ENCODE assay signal across 22 cellular contexts in genomic region chr1:205538211-205538840, GRCh38. TPM values are rescaled to one million over a fixed set of nuclear protein-coding genes. Genes with fewer than 3 reads are reported as not detected.
DNase-seq lines count a peak whose midpoint lies in the region; ATAC-seq and TF ChIP-seq lines count a peak whose summit lies in the region.
"Had no signal": no experiment of that assay in that cellular context is flagged by ENCODE, and none has a peak within 500 bp of the region (broad histone marks: within the 10 kb centered on the region; RNA-seq: fewer than 3 reads in every experiment).

No MANE protein-coding gene starts in this region.

- no peak overlapping the region for H3K4me3 Mint-ChIP-seq in natural killer cell
- H3K4me3 Mint-ChIP-seq: activated naive CD8-positive, alpha-beta T cell treated with anti-CD3 and anti-CD28 coated beads, Interleukin-2, amount 10 ng/mL, durations not matched to agents 7 days and 5 days had no signal

- no peak overlapping the region for H2BK5ac ChIP-seq in IMR-90 (ENCODE audit: low read depth, low read length, poor library complexity, severe bottlenecking)

- H3K36me3 ChIP-seq in IMR-90 (ENCODE audit: control insufficient read depth, insufficient read depth, low read length) (no peaks in the 10 kb centered on the region), colonic mucosa (no peaks in the 10 kb centered on the region), testis (ENCODE audit: low read depth, missing control alignments) (no peaks in the 10 kb centered on the region)
- H3K36me3 ChIP-seq: SJCRH30, uterus had no signal

- no peaks in the 10 kb centered on the region for H4K20me1 ChIP-seq in IMR-90 (ENCODE audit: insufficient read depth, low read length)

- no peak overlapping the region for H4K5ac ChIP-seq in IMR-90 (ENCODE audit: low read depth, low read length)

- H3K9me3 Mint-ChIP-seq in natural killer cell: no peaks in the 10 kb centered on the region
- H3K9me3 Mint-ChIP-seq: activated naive CD8-positive, alpha-beta T cell treated with anti-CD3 and anti-CD28 coated beads, Interleukin-2, amount 10 ng/mL, durations not matched to agents 7 days and 5 days had no signal

- peaks cover 31% of the 10 kb centered on the region; the same call in 1 of the 2 replicates for H3K27me3 ChIP-seq in IMR-90 (ENCODE audit: control insufficient read depth, insufficient read depth, low read length)
- peaks cover 5% of the 10 kb centered on the region for H3K27me3 ChIP-seq in colonic mucosa
- H3K27me3 ChIP-seq in testis: no peaks in the 10 kb centered on the region
- H3K27me3 ChIP-seq: uterus had no signal

- H3K4me2 ChIP-seq in IMR-90 (ENCODE audit: low read depth, low read length): no peak overlapping the region

- no peak; the same call in 1 of the 2 replicates for ATAC-seq in IMR-90 (ENCODE audit: low read depth)
- ATAC-seq in natural killer cell: no peak
- no peak for ATAC-seq in HG02981 (IDR thresholded peaks at IDR 0.05; ENCODE audit: unreplicated experiment)
- ATAC-seq in HG02571 (IDR thresholded peaks at IDR 0.05; ENCODE audit: unreplicated experiment): no peak
- ATAC-seq: K562 had no signal

- H3K27ac ChIP-seq in IMR-90 (ENCODE audit: insufficient read depth, low read length): no peak overlapping the region
- H3K27ac ChIP-seq in colonic mucosa: no peak overlapping the region
- H3K27ac ChIP-seq in testis: no peak overlapping the region
- H3K27ac ChIP-seq: SJCRH30, skin epidermis had no signal

- no peaks in the 10 kb centered on the region for H3K9me3 ChIP-seq in IMR-90 (ENCODE audit: control insufficient read depth, insufficient read depth, low read length)
- H3K9me3 ChIP-seq in colonic mucosa: no peaks in the 10 kb centered on the region
- H3K9me3 ChIP-seq in testis: no peaks in the 10 kb centered on the region
- H3K9me3 ChIP-seq: Caco-2, SJCRH30, uterus had no signal

- intact Hi-C loops in IMR-90 (cut with micrococcal nuclease) (no loop called here), colonic mucosa (cut with DNase I) (no loop called here), natural killer cell (cut with micrococcal nuclease) (no loop called here), testis (cut with DNase I; ENCODE audit: low total_unique reads) (no loop called here)

- H3K56ac ChIP-seq in IMR-90 (ENCODE audit: extremely low read depth, insufficient read depth, low read length): no peak overlapping the region

- no peak overlapping the region for H3K4ac ChIP-seq in IMR-90 (ENCODE audit: low read depth, low read length)

- TF ChIP-seq POLR2A in IMR-90 (IDR thresholded peaks at IDR 0.05; ENCODE audit: low read depth, low read length) (no peak), testis (IDR thresholded peaks at IDR 0.05) (no peak)

- TF ChIP-seq RAD21 in IMR-90 (IDR thresholded peaks at IDR 0.05; ENCODE audit: low read length): no peak

- no peak overlapping the region for H4K91ac ChIP-seq in IMR-90 (ENCODE audit: insufficient read depth, low read depth, low read length)

- H3K14ac ChIP-seq in IMR-90 (replicated peaks; ENCODE audit: low read depth, low read length): no peak overlapping the region

- no peak overlapping the region for H2BK120ac ChIP-seq in IMR-90 (ENCODE audit: low read depth, low read length)

- POLR2A ChIA-PET in IMR-90 (lab: Charles Lee; ENCODE audit: unreplicated experiment): no interaction called here

- H2AK5ac ChIP-seq in IMR-90 (ENCODE audit: low read depth, low read length): no peak overlapping the region

- H3K4me3 ChIP-seq in AG10803 (ENCODE audit: low read length) (no peak overlapping the region), IMR-90 (ENCODE audit: insufficient read depth, low read depth, low read length) (no peak overlapping the region), colonic mucosa (no peak overlapping the region), testis (no peak overlapping the region)
- H3K4me3 ChIP-seq: K562, SJCRH30, skin epidermis, uterus had no signal

- peaks cover 22 to 24% of the 10 kb centered on the region in 2 donors for H3K27me3 Mint-ChIP-seq in natural killer cell (ENCODE audit: low read depth in 2 of 2)

- no peak overlapping the region for H4K8ac ChIP-seq in IMR-90 (ENCODE audit: low read depth in 2 of 2, low read length in 2 of 2)

- CTCF ChIA-PET in IMR-90 (lab: Yijun Ruan, JAX): no interaction called here

- H2AFZ ChIP-seq in IMR-90 (replicated peaks; ENCODE audit: low read length, poor library complexity): peak overlapping the region; percentile 32

- dilution Hi-C loops in IMR-90 (cut with HindIII; ENCODE audit: low sequenced_read_pairs, unreplicated experiment): no loop called here

- no peak overlapping the region for H2BK15ac ChIP-seq in IMR-90 (ENCODE audit: low read depth, low read length)

- no peak overlapping the region for H3K27ac Mint-ChIP-seq in natural killer cell
- H3K27ac Mint-ChIP-seq: activated naive CD8-positive, alpha-beta T cell treated with anti-CD3 and anti-CD28 coated beads, Interleukin-2, amount 10 ng/mL, durations not matched to agents 7 days and 5 days had no signal

- H3K23ac ChIP-seq in IMR-90 (ENCODE audit: low read depth, low read length): no peak overlapping the region

- H3K36me3 Mint-ChIP-seq in natural killer cell: no peaks in the 10 kb centered on the region
- H3K36me3 Mint-ChIP-seq: activated naive CD8-positive, alpha-beta T cell treated with anti-CD3 and anti-CD28 coated beads, Interleukin-2, amount 10 ng/mL, durations not matched to agents 7 days and 5 days had no signal

- WGBS in IMR-90 (ENCODE audit: extremely low coverage in 2 of 2, insufficient read length in 1 of 2), 2 experiments: no CpG with 5 or more reads among the region's 5 CpGs
- WGBS in testis, 2 donors: 75 to 77% methylated on average over 5 of the region's 5 CpGs

- no TSS peak for BruUV-seq in IMR-90 (replicated peaks; lab: Mats Ljungman, UMichigan)

- no peaks in the 10 kb centered on the region for H3K9me1 ChIP-seq in IMR-90 (ENCODE audit: insufficient read depth, low read length)

- H3K9ac ChIP-seq in IMR-90 (ENCODE audit: low read depth, low read length): no peak overlapping the region
- H3K9ac ChIP-seq in colonic mucosa (ENCODE audit: low read depth in 2 of 2, low read length in 2 of 2): no peak overlapping the region

- no peaks in the 10 kb centered on the region for H3K4me1 ChIP-seq in IMR-90 (ENCODE audit: control insufficient read depth, insufficient read depth, low read length)
- H3K4me1 ChIP-seq in colonic mucosa: no peaks in the 10 kb centered on the region
- H3K4me1 ChIP-seq in testis: peaks cover 3% of the 10 kb centered on the region
- H3K4me1 ChIP-seq: Caco-2, SJCRH30, uterus had no signal

- DNase-seq in AG10803 (ENCODE audit: low read depth) (peak; percentile 5), IMR-90 (peak; percentile 13), colonic mucosa (peak; percentile 11), natural killer cell (peak; percentile 6), DMS 273 (lab: John Stamatoyannopoulos, UW; ENCODE audit: unreplicated experiment) (no peak), testis (no peak)
- DNase-seq: activated CD4-positive, alpha-beta T cell treated with anti-CD3 and anti-CD28 coated beads, Interleukin-2, amount 50 U/mL, for 1 hour; activated naive CD8-positive, alpha-beta T cell treated with anti-CD3 and anti-CD28 coated beads, Interleukin-2, amount 10 ng/mL, durations not matched to agents 7 days and 5 days; caudate nucleus; GF-D8; midbrain; NCI-H1092; NCI-H2107; nucleus accumbens; SJCRH30; stimulated activated naive CD4-positive, alpha-beta T cell had no signal

- H2AK9ac ChIP-seq in IMR-90 (replicated peaks; ENCODE audit: low read depth, low read length, poor library complexity): no peak overlapping the region

- H2BK20ac ChIP-seq in IMR-90 (ENCODE audit: low read depth, low read length): no peak overlapping the region

- TF ChIP-seq CTCF in AG10803 (conservative IDR thresholded peaks at IDR 0.05; ENCODE audit: low read length): no peak
- no peak for TF ChIP-seq CTCF in IMR-90 (conservative IDR thresholded peaks at IDR 0.05; ENCODE audit: low read depth, low read length)
- TF ChIP-seq CTCF in colonic mucosa (IDR thresholded peaks at IDR 0.05): no peak
- no peak for TF ChIP-seq CTCF in natural killer cell (IDR thresholded peaks at IDR 0.05)
- TF ChIP-seq CTCF in testis (IDR thresholded peaks at IDR 0.05): no peak

- H3K4me1 Mint-ChIP-seq in natural killer cell: no peaks in the 10 kb centered on the region

- no peaks in the 10 kb centered on the region for H3K79me1 ChIP-seq in IMR-90 (ENCODE audit: low read depth in 1 of 2, low read length in 2 of 2)

- no peak overlapping the region for H3K18ac ChIP-seq in IMR-90 (ENCODE audit: low read depth, low read length)

- in situ Hi-C loops in IMR-90 (cut with MboI; ENCODE audit: low sequenced_read_pairs): no loop called here

TF ChIP-seq in IMR-90, 13 proteins besides CTCF, POLR2A, EP300 and RAD21:
- no peak for TF ChIP-seq MAZ (IDR thresholded peaks at IDR 0.05; ENCODE audit: borderline replicate concordance, low read depth, low read length)
- no peak for TF ChIP-seq RCOR1 (IDR thresholded peaks at IDR 0.05; ENCODE audit: insufficient replicate concordance, low read length)

RNA-seq across cellular contexts. Expression of gene CDK18, which starts 33.9 kb away (rescaled TPM):
- total RNA-seq in IMR-90 (2012; rRNA removed) (0.18 and 0.28 TPM in 2 replicates), colonic mucosa (10 to 100 TPM; 27.9 to 46.0 TPM), natural killer cell (1 to 10 TPM; 1.9 to 5.3 (median 4.0) TPM), testis (1 to 10 TPM; 6.5 to 8.5 TPM)
- polyA plus RNA-seq in IMR-90 (2012; rRNA removed) (0.34 and 0.48 TPM in 2 replicates), testis (ENCODE audit: insufficient read depth, low read depth, low replicate concordance) (9.2 TPM)
- 0.17 and 0.56 TPM in 2 replicates for polyA plus RNA-seq in IMR-90 (2012; cell fraction: cytosol; rRNA removed)
- polyA plus RNA-seq in IMR-90 (2012; cell fraction: nucleus; rRNA removed; ENCODE audit: low replicate concordance): 1.7 and 2.8 TPM in 2 replicates

Comparison
In these comparisons a context has a peak if more than half of its experiments do, and no peak if none do; other contexts are left out.
1. DNase-seq: peak in AG10803 (single experiment), IMR-90 (single experiment), colonic mucosa (single experiment) and natural killer cell (single experiment); none in DMS 273 (single experiment) and testis (single experiment).